9 cellular contexts compared by ENCODE assay signal in genomic region chr3:34012102-34012461, GRCh38.
DNase-seq lines count a peak whose midpoint lies in the region; ATAC-seq and TF ChIP-seq lines count a peak whose summit lies in the region.
"Had no signal": no experiment of that assay in that cellular context is flagged by ENCODE, and none has a peak within 500 bp of the region (broad histone marks: within the 10 kb centered on the region; RNA-seq: fewer than 3 reads in every experiment).

No MANE protein-coding gene starts in this region.

- DNase-seq in NCI-H510A treated with DMSO at 0.1 percent for 48 hours (lab: John Stamatoyannopoulos, UW): peak; percentile 15
- no peak for DNase-seq in NCI-H510A (lab: John Stamatoyannopoulos, UW)
- DNase-seq in RWPE2 (ENCODE audit: low spot score): no peak
- DNase-seq in fibroblast of the aortic adventitia (ENCODE audit: low read depth): peak; percentile 99
- peak; percentile 97 for DNase-seq in stromal cell of bone marrow (ENCODE audit: low read depth)
- no peak for DNase-seq in NCI-H187 (lab: John Stamatoyannopoulos, UW)
- DNase-seq in NCI-H1048 (lab: John Stamatoyannopoulos, UW): no peak
- DNase-seq in activated CD4-positive, alpha-beta T cell treated with anti-CD3 and anti-CD28 coated beads for 1 hour: no peak

- peaks cover 24% of the 10 kb centered on the region for H3K4me1 ChIP-seq in RWPE2 (ENCODE audit: insufficient read depth, poor library complexity, severe bottlenecking)

- no peaks in the 10 kb centered on the region for H3K36me3 ChIP-seq in RWPE2 (ENCODE audit: low read depth)

- H3K4me3 ChIP-seq in RWPE2 (ENCODE audit: severe bottlenecking) (no peak overlapping the region), fibroblast of the aortic adventitia (ENCODE audit: low read depth, low read length) (no peak overlapping the region)

- TF ChIP-seq CTCF in RWPE2 (IDR thresholded peaks at IDR 0.05; ENCODE audit: poor library complexity, severe bottlenecking) (no peak), fibroblast of the aortic adventitia (IDR thresholded peaks at IDR 0.05; ENCODE audit: insufficient read depth, low read length) (no peak)

- no peaks in the 10 kb centered on the region for H3K27me3 ChIP-seq in RWPE2 (ENCODE audit: insufficient read depth, poor library complexity, severe bottlenecking)

- peak; percentile 98 for ATAC-seq in RWPE2 (ENCODE audit: low read depth)

- H3K27ac ChIP-seq in RWPE2 (ENCODE audit: poor library complexity, severe bottlenecking): peak overlapping the region; percentile 61
- H3K27ac ChIP-seq: C4-2B had no signal

- H3K9me3 ChIP-seq in RWPE2 (ENCODE audit: severe bottlenecking): no peaks in the 10 kb centered on the region

Comparison
In these comparisons a context has a peak if more than half of its experiments do, and no peak if none do; other contexts are left out.
1. DNase-seq: peak in NCI-H510A treated with DMSO at 0.1 percent for 48 hours (single experiment), fibroblast of the aortic adventitia (single experiment) and stromal cell of bone marrow (single experiment); none in NCI-H510A (single experiment), RWPE2 (single experiment), NCI-H187 (0 of 2), NCI-H1048 (single experiment) and activated CD4-positive, alpha-beta T cell treated with anti-CD3 and anti-CD28 coated beads for 1 hour (single experiment).